ENCODE assay signal across 1 cellular context in genomic region chr2:18439716-18440115, GRCh38.
TF ChIP-seq lines count a peak whose summit lies in the region.

No MANE protein-coding gene starts in this region.

TF ChIP-seq in IMR-90, 13 proteins besides CTCF, POLR2A, EP300 and RAD21:
- TF ChIP-seq USF2 (IDR thresholded peaks at IDR 0.05; ENCODE audit: low read depth, low read length) = no peak
- TF ChIP-seq MAZ (IDR thresholded peaks at IDR 0.05; ENCODE audit: borderline replicate concordance, low read depth, low read length) = no peak
- TF ChIP-seq RCOR1 (IDR thresholded peaks at IDR 0.05; ENCODE audit: insufficient replicate concordance, low read length) = no peak
- TF ChIP-seq CEBPB (IDR thresholded peaks at IDR 0.05; ENCODE audit: low read depth, low read length) = no peak
- TF ChIP-seq RFX5 (IDR thresholded peaks at IDR 0.05; ENCODE audit: low read depth, low read length) = no peak
- no peak for TF ChIP-seq CHD1 (IDR thresholded peaks at IDR 0.05; ENCODE audit: low read depth, low read length)
- TF ChIP-seq MXI1 (IDR thresholded peaks at IDR 0.05; ENCODE audit: borderline replicate concordance, low read depth, low read length) = no peak
- no peak for TF ChIP-seq NFE2L2 (IDR thresholded peaks at IDR 0.05; ENCODE audit: low read depth, low read length)
- no peak for TF ChIP-seq FOS (IDR thresholded peaks at IDR 0.05; ENCODE audit: low read depth, low read length)
- no peak for TF ChIP-seq SMC3 (IDR thresholded peaks at IDR 0.05; ENCODE audit: low read depth, low read length)
- TF ChIP-seq MAFK (IDR thresholded peaks at IDR 0.05; ENCODE audit: low read depth, low read length) = no peak
- no peak for TF ChIP-seq ELK1 (IDR thresholded peaks at IDR 0.05; ENCODE audit: borderline replicate concordance, low read depth, low read length)
- TF ChIP-seq BHLHE40 (IDR thresholded peaks at IDR 0.05; ENCODE audit: low read depth, low read length) = no peak
